ENCODE assay signal across 15 cellular contexts in genomic region chr1:62068302-62068936, GRCh38.
DNase-seq lines count a peak whose midpoint lies in the region; ATAC-seq and TF ChIP-seq lines count a peak whose summit lies in the region.
"Had no signal": no experiment of that assay in that cellular context is flagged by ENCODE, and none has a peak within 500 bp of the region (broad histone marks: within the 10 kb centered on the region; RNA-seq: fewer than 3 reads in every experiment).

No MANE protein-coding gene starts in this region.

- H3K36me3 ChIP-seq in psoas muscle (ENCODE audit: insufficient read depth in 1 of 2, low read depth in 1 of 2) (no peaks in the 10 kb centered on the region), aorta (ENCODE audit: control insufficient read depth in 1 of 2, insufficient read depth in 2 of 2, low read length in 1 of 2) (no peaks in the 10 kb centered on the region)

- DNase-seq in right cardiac atrium (no peak), psoas muscle (no peak), aorta (no peak), DMS153 (lab: John Stamatoyannopoulos, UW) (no peak)
- no peak for DNase-seq in stimulated activated effector memory CD8-positive, alpha-beta T cell treated with anti-CD3 and anti-CD28 coated beads, Interleukin-12 subunit alpha, Interleukin-12 subunit beta, amount 100 ng/mL, for 72 hours (ENCODE audit: low spot score in 2 of 2)
- DNase-seq in activated naive CD4-positive, alpha-beta T cell treated with anti-CD3 and anti-CD28 coated beads, Interleukin-2, amount 50 U/mL, for 16 hours: no peak
- DNase-seq: activated CD8-positive, alpha-beta memory T cell treated with anti-CD3 and anti-CD28 coated beads, Interleukin-2, amount 50 U/mL, for 4 hours; DMS 273 treated with DMSO at 0.1 percent for 48 hours; effector CD4-positive, alpha-beta T cell; NK-92 treated with Interleukin-12 subunit alpha and Interleukin-12 subunit beta, amount 100 ng/mL, for 24 hours; occipital lobe; stimulated activated naive CD4-positive, alpha-beta T cell treated with Interleukin-2 at 50 U/mL for 16 hours had no signal

- peak; percentile 74 to 78 for ATAC-seq in right cardiac atrium
- peak; percentile 50 to 71 (median 62) for ATAC-seq in psoas muscle
- peak; percentile 65 for ATAC-seq in aorta (ENCODE audit: low FRiP score)
- ATAC-seq in stimulated activated effector memory CD8-positive, alpha-beta T cell treated with anti-CD3 and anti-CD28 coated beads, Interleukin-12 subunit alpha, Interleukin-12 subunit beta, amount 100 ng/mL, for 72 hours: no peak

- H3K27me3 ChIP-seq in right cardiac atrium (ENCODE audit: control insufficient read depth, insufficient read depth) (no peaks in the 10 kb centered on the region), psoas muscle (ENCODE audit: insufficient read depth in 3 of 3, low read length in 2 of 3) (no peaks in the 10 kb centered on the region), aorta (ENCODE audit: control insufficient read depth in 1 of 2, insufficient read depth in 2 of 2, low read length in 1 of 2) (no peaks in the 10 kb centered on the region)
- H3K27me3 ChIP-seq: BLaER1 had no signal

- no peaks in the 10 kb centered on the region for H3K9me3 Mint-ChIP-seq in stimulated activated effector memory CD8-positive, alpha-beta T cell treated with anti-CD3 and anti-CD28 coated beads, Interleukin-12 subunit alpha, Interleukin-12 subunit beta, amount 100 ng/mL, for 72 hours

- WGBS in right cardiac atrium: 33% methylated on average over 2 of the region's 2 CpGs
- 23 to 31% (median 28%) methylated on average over 2 of the region's 2 CpGs for WGBS in psoas muscle, 3 donors
- 10 to 13% methylated on average over 2 of the region's 2 CpGs for WGBS in aorta, 2 donors

- intact Hi-C loops in right cardiac atrium (cut with DNase I): loop anchor here in 1 of 4 donors (5.0 kb wide), 1 partner anchor 116 kb away; no protein-coding TSS in a partner anchor
- intact Hi-C loops in psoas muscle (cut with DNase I): loop anchor here (5.0 to 10.0 kb wide), 2 partner anchors 96 to 154 kb away; no protein-coding TSS in a partner anchor
- intact Hi-C loops in aorta (cut with DNase I): no loop called here

- no peak for TF ChIP-seq CTCF in psoas muscle (IDR thresholded peaks at IDR 0.05)

- peak overlapping the region; percentile 21 for H3K27ac ChIP-seq in cingulate gyrus (ENCODE audit: low read depth, low read length)
- H3K27ac ChIP-seq in right cardiac atrium (ENCODE audit: low read length): peak overlapping the region; percentile 92
- peak overlapping the region; percentile 94 for H3K27ac ChIP-seq in psoas muscle
- H3K27ac ChIP-seq in aorta (ENCODE audit: low read depth in 1 of 2, low read length in 2 of 2): peak overlapping the region; percentile 80 to 99
- H3K27ac ChIP-seq: BLaER1 had no signal

- H3K4me1 ChIP-seq in right cardiac atrium (ENCODE audit: control insufficient read depth, insufficient read depth, low read length): peaks cover 12% of the 10 kb centered on the region
- H3K4me1 ChIP-seq in psoas muscle: peaks cover 37% of the 10 kb centered on the region
- H3K4me1 ChIP-seq in aorta (ENCODE audit: control insufficient read depth in 1 of 2, insufficient read depth in 2 of 2, low read length in 2 of 2): peaks cover 5 to 8% of the 10 kb centered on the region in 2 donors

- no peaks in the 10 kb centered on the region for H3K9me3 ChIP-seq in right cardiac atrium (ENCODE audit: control insufficient read depth, low read length)
- H3K9me3 ChIP-seq in psoas muscle: no peaks in the 10 kb centered on the region
- no peaks in the 10 kb centered on the region for H3K9me3 ChIP-seq in aorta (ENCODE audit: control insufficient read depth, low read length)

- no peak overlapping the region for H3K4me3 ChIP-seq in right cardiac atrium (ENCODE audit: low read length)
- H3K4me3 ChIP-seq in psoas muscle: peak overlapping the region; percentile 27
- peak overlapping the region in 1 of 2 donors; percentile 36 for H3K4me3 ChIP-seq in aorta (ENCODE audit: low read length in 2 of 2)
- H3K4me3 ChIP-seq: BLaER1 had no signal

- no peak overlapping the region for H3K27ac Mint-ChIP-seq in stimulated activated effector memory CD8-positive, alpha-beta T cell treated with anti-CD3 and anti-CD28 coated beads, Interleukin-12 subunit alpha, Interleukin-12 subunit beta, amount 100 ng/mL, for 72 hours

- H3K4me3 Mint-ChIP-seq in stimulated activated effector memory CD8-positive, alpha-beta T cell treated with anti-CD3 and anti-CD28 coated beads, Interleukin-12 subunit alpha, Interleukin-12 subunit beta, amount 100 ng/mL, for 72 hours: no peak overlapping the region
- H3K4me3 Mint-ChIP-seq: brain had no signal

- no peaks in the 10 kb centered on the region for H3K4me1 Mint-ChIP-seq in stimulated activated effector memory CD8-positive, alpha-beta T cell treated with anti-CD3 and anti-CD28 coated beads, Interleukin-12 subunit alpha, Interleukin-12 subunit beta, amount 100 ng/mL, for 72 hours

- no peaks in the 10 kb centered on the region for H3K36me3 Mint-ChIP-seq in stimulated activated effector memory CD8-positive, alpha-beta T cell treated with anti-CD3 and anti-CD28 coated beads, Interleukin-12 subunit alpha, Interleukin-12 subunit beta, amount 100 ng/mL, for 72 hours

Comparison
In these comparisons a context has a peak if more than half of its experiments do, and no peak if none do; other contexts are left out.
1. H3K27ac ChIP-seq: peak in every context shown above with its lines; median percentile 94 in psoas muscle; 92 in right cardiac atrium; 90 in aorta; 21 in cingulate gyrus.
2. intact Hi-C loops: an anchor here in psoas muscle (5.0 to 10.0 kb wide); none called in aorta.